20 cellular contexts compared by ENCODE assay signal in genomic region chr16:2952679-2953078, GRCh38. TPM values are rescaled to one million over a fixed set of nuclear protein-coding genes. Genes with fewer than 3 reads are reported as not detected.
DNase-seq lines count a peak whose midpoint lies in the region; ATAC-seq and TF ChIP-seq lines count a peak whose summit lies in the region.
"Had no signal": no experiment of that assay in that cellular context is flagged by ENCODE, and none has a peak within 500 bp of the region (broad histone marks: within the 10 kb centered on the region; RNA-seq: fewer than 3 reads in every experiment).

No MANE protein-coding gene starts in this region.

- no peak overlapping the region; the same call in 1 of the 2 replicates for H2AFZ ChIP-seq in KMS-11 (ENCODE audit: low read depth)

- peaks cover 4% of the 10 kb centered on the region for H3K36me3 Mint-ChIP-seq in activated naive CD8-positive, alpha-beta T cell treated with anti-CD3 and anti-CD28 coated beads, Interleukin-2, amount 50 U/mL, for 24 hours (ENCODE audit: low read depth)

- H3K27me3 ChIP-seq in KMS-11 (ENCODE audit: insufficient read depth, low read depth) (peaks cover 30% of the 10 kb centered on the region), foreskin keratinocyte (peaks cover 27% of the 10 kb centered on the region)
- H3K27me3 ChIP-seq: ovary had no signal

- DNase-seq in COLO668 (lab: John Stamatoyannopoulos, UW; ENCODE audit: unreplicated experiment) (peak; percentile 92), NCI-H345 treated with DMSO at 0.1 percent for 48 hours (lab: John Stamatoyannopoulos, UW; ENCODE audit: unreplicated experiment) (peak; percentile 66), foreskin keratinocyte (no peak), COLO829 (ENCODE audit: low spot score) (no peak)
- DNase-seq in activated naive CD8-positive, alpha-beta T cell treated with anti-CD3 and anti-CD28 coated beads, Interleukin-2, amount 50 U/mL, for 24 hours = no peak
- no peak for DNase-seq in activated CD4-positive, CD25-positive, alpha-beta regulatory T cell treated with anti-CD3 and anti-CD28 coated beads, Interleukin-2, amount 50 U/mL, for 72 hours
- DNase-seq: activated naive CD4-positive, alpha-beta T cell; head of caudate nucleus; islet precursor cell; ovary; spleen; upper lobe of right lung had no signal

- H3K27me3 Mint-ChIP-seq in activated naive CD8-positive, alpha-beta T cell treated with anti-CD3 and anti-CD28 coated beads, Interleukin-2, amount 50 U/mL, for 24 hours = peaks cover 7% of the 10 kb centered on the region

- H3K79me2 ChIP-seq in KMS-11 (ENCODE audit: insufficient read depth, low read depth) = no peaks in the 10 kb centered on the region

- H3K9ac ChIP-seq in KMS-11 = no peak overlapping the region

- H3K4me3 Mint-ChIP-seq in activated naive CD8-positive, alpha-beta T cell treated with anti-CD3 and anti-CD28 coated beads, Interleukin-2, amount 50 U/mL, for 24 hours = no peak overlapping the region
- H3K4me3 Mint-ChIP-seq: dendritic cell treated with granulocyte-macrophage colony-stimulating factor and Interleukin-4, amounts not matched to agents 40 ng/mL and 50 ng/mL, for 4 days; stimulated activated naive CD8-positive, alpha-beta T cell treated with anti-CD3 and anti-CD28 coated beads, Interleukin-15, Interleukin-2, amounts not matched to agents 100 ng/mL and 50 ng/mL, for 24 hours had no signal

- no peak overlapping the region for H3K27ac ChIP-seq in KMS-11
- no peak overlapping the region for H3K27ac ChIP-seq in foreskin keratinocyte
- H3K27ac ChIP-seq: esophagus muscularis mucosa, ovary, spleen, upper lobe of right lung, VCaP had no signal

- TF ChIP-seq CTCF in KMS-11 (conservative IDR thresholded peaks at IDR 0.05; ENCODE audit: low read depth, low read length) = no peak
- TF ChIP-seq CTCF in foreskin keratinocyte (conservative IDR thresholded peaks at IDR 0.05) = no peak

- H3K4me1 Mint-ChIP-seq in activated naive CD8-positive, alpha-beta T cell treated with anti-CD3 and anti-CD28 coated beads, Interleukin-2, amount 50 U/mL, for 24 hours = peaks cover 1% of the 10 kb centered on the region

- H3K4me2 ChIP-seq in KMS-11 = peak overlapping the region; percentile 34; the same call in 1 of the 2 replicates

- H3K9me3 Mint-ChIP-seq in activated naive CD8-positive, alpha-beta T cell treated with anti-CD3 and anti-CD28 coated beads, Interleukin-2, amount 50 U/mL, for 24 hours = no peaks in the 10 kb centered on the region
- H3K9me3 Mint-ChIP-seq: dendritic cell treated with granulocyte-macrophage colony-stimulating factor and Interleukin-4, amounts not matched to agents 40 ng/mL and 50 ng/mL, for 4 days; stimulated activated naive CD8-positive, alpha-beta T cell treated with anti-CD3 and anti-CD28 coated beads, Interleukin-15, Interleukin-2, amounts not matched to agents 100 ng/mL and 50 ng/mL, for 24 hours had no signal

- no peaks in the 10 kb centered on the region for H3K36me3 ChIP-seq in KMS-11 (ENCODE audit: insufficient read depth)
- H3K36me3 ChIP-seq: ovary had no signal

- no peak overlapping the region for H3K27ac Mint-ChIP-seq in activated naive CD8-positive, alpha-beta T cell treated with anti-CD3 and anti-CD28 coated beads, Interleukin-2, amount 50 U/mL, for 24 hours
- H3K27ac Mint-ChIP-seq: dendritic cell treated with granulocyte-macrophage colony-stimulating factor and Interleukin-4, amounts not matched to agents 40 ng/mL and 50 ng/mL, for 4 days; stimulated activated naive CD8-positive, alpha-beta T cell treated with anti-CD3 and anti-CD28 coated beads, Interleukin-15, Interleukin-2, amounts not matched to agents 100 ng/mL and 50 ng/mL, for 24 hours had no signal

- H3K4me1 ChIP-seq in KMS-11 (ENCODE audit: low read depth, poor library complexity, severe bottlenecking) = peaks cover 37% of the 10 kb centered on the region
- H3K4me1 ChIP-seq in foreskin keratinocyte = no peaks in the 10 kb centered on the region
- H3K4me1 ChIP-seq: esophagus muscularis mucosa, upper lobe of right lung had no signal

- no peaks in the 10 kb centered on the region for H4K20me1 ChIP-seq in KMS-11 (ENCODE audit: insufficient read depth)

- H3K4me3 ChIP-seq in KMS-11 (IDR thresholded peaks at IDR 0.05; ENCODE audit: insufficient read depth, low read depth, low read length) = no peak overlapping the region
- H3K4me3 ChIP-seq: esophagus muscularis mucosa, GM12878, ovary, spleen, upper lobe of right lung had no signal

- ATAC-seq in foreskin keratinocyte = peak; percentile 56
- no peak for ATAC-seq in activated naive CD8-positive, alpha-beta T cell treated with anti-CD3 and anti-CD28 coated beads, Interleukin-2, amount 50 U/mL, for 24 hours
- ATAC-seq: GM12878, HCT116, upper lobe of right lung had no signal

RNA-seq across cellular contexts. Expression of gene KREMEN2, which starts 11.4 kb away (rescaled TPM):
- total RNA-seq in foreskin keratinocyte = 8.5 and 12.0 TPM in 2 replicates
- polyA plus RNA-seq in foreskin keratinocyte = 10.7 and 14.5 TPM in 2 replicates
- total RNA-seq: mucosa of gallbladder, upper lobe of right lung had no signal
- polyA plus RNA-seq: ovary had no signal

RNA-seq across cellular contexts. Expression of gene PAQR4, which starts 16.5 kb away (rescaled TPM):
- total RNA-seq in foreskin keratinocyte = 29.6 and 32.8 TPM in 2 replicates
- polyA plus RNA-seq in foreskin keratinocyte = 35.4 and 35.6 TPM in 2 replicates

RNA-seq across cellular contexts. Expression of gene PKMYT1, which starts 27.6 kb away (rescaled TPM):
- total RNA-seq in foreskin keratinocyte = 82.0 and 99.7 TPM in 2 replicates
- 122 and 142 TPM in 2 replicates for polyA plus RNA-seq in foreskin keratinocyte

RNA-seq across cellular contexts. Expression of gene FLYWCH1, which starts 40.9 kb away (rescaled TPM):
- total RNA-seq in foreskin keratinocyte = 28.5 and 29.7 TPM in 2 replicates
- polyA plus RNA-seq in foreskin keratinocyte = 35.4 and 43.9 TPM in 2 replicates

Comparison
In these comparisons a context has a peak if more than half of its experiments do, and no peak if none do; other contexts are left out.
1. DNase-seq: peak in COLO668 (single experiment) and NCI-H345 treated with DMSO at 0.1 percent for 48 hours (single experiment); none in foreskin keratinocyte (0 of 2), COLO829 (single experiment), activated naive CD8-positive, alpha-beta T cell treated with anti-CD3 and anti-CD28 coated beads, Interleukin-2, amount 50 U/mL, for 24 hours (single experiment) and activated CD4-positive, CD25-positive, alpha-beta regulatory T cell treated with anti-CD3 and anti-CD28 coated beads, Interleukin-2, amount 50 U/mL, for 72 hours (single experiment).